Comparison of ENCODE assay signal across 8 cellular contexts in the genomic region with DNA sequence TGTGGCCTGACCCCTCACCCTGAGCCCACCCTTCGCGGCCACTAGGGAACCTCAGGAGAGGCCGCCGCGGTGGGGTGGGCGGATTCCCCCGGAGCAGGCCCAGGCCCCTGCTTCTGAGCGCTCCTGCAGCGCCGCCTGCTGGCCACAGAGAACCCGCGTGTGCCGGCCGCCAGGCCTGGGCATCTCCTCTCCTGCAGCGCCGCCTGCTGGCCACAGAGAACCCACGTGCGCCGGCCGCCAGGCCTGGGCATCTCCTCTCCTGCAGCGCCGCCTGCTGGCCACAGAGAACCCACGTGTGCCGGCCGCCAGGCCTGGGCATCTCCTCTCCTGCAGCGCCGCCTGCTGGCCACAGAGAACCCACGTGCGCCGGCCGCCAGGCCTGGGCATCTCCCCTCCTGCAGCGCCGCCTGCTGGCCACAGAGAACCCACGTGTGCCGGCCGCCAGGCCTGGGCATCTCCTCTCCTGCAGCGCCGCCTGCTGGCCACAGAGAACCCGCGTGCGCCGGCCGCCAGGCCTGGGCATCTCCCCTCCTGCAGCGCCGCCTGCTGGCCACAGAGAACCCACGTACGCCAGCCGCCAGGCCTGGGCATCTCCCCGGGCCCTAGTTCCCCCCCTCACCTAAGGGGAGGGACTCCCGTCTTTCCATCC.
DNase-seq lines count a peak whose midpoint lies in the region; ATAC-seq and TF ChIP-seq lines count a peak whose summit lies in the region.
"Not testable (repeated sequence)": the region's sequence is repeated elsewhere in the genome, so short reads cannot be mapped to it uniquely, and the experiment has no call there.

No MANE protein-coding gene starts in this region.

- not testable (repeated sequence) for H3K79me2 ChIP-seq in neural progenitor cell (ENCODE audit: low read depth)

- not testable (repeated sequence) for H3K27me3 ChIP-seq in CD4-positive, alpha-beta memory T cell (ENCODE audit: insufficient read depth, low read length); heart right ventricle; neural progenitor cell

- not testable (repeated sequence) for H3K4me2 ChIP-seq in neural progenitor cell

- BruUV-seq in MCF 10A (replicated peaks; lab: Mats Ljungman, UMichigan), result not testable (repeated sequence)

- not testable (repeated sequence) for H3K27ac ChIP-seq in CD4-positive, alpha-beta memory T cell (ENCODE audit: low read depth, low read length); neural progenitor cell
- peak overlapping the region in 1 of 10 donors; percentile 64 for H3K27ac ChIP-seq in heart right ventricle

- not testable (repeated sequence) for H3K36me3 Mint-ChIP-seq in CD4-positive, alpha-beta memory T cell; MCF 10A (ENCODE audit: insufficient read depth, unreplicated experiment); neural progenitor cell

- not testable (repeated sequence) for H3F3A ChIP-seq in neural progenitor cell (ENCODE audit: low read depth)

- peak; percentile 61 to 79 (median 67) for DNase-seq in CD4-positive, alpha-beta memory T cell
- peak; percentile 43 for DNase-seq in KBM-7
- peak; percentile 58 for DNase-seq in SK-N-DZ (ENCODE audit: low spot score)
- DNase-seq in activated CD8-positive, alpha-beta memory T cell treated with anti-CD3 and anti-CD28 coated beads, Interleukin-2, amount 50 U/mL, for 48 hours, result peak; percentile 89
- DNase-seq in MCF 10A (ENCODE audit: unreplicated experiment), result not testable (repeated sequence)
- peak in 1 of 2 donors; percentile 67 for DNase-seq in heart right ventricle
- peak; percentile 77 for DNase-seq in neural progenitor cell (ENCODE audit: low spot score)
- peak; percentile 26 to 67 for DNase-seq in stimulated activated CD8-positive, alpha-beta memory T cell treated with anti-CD3 and anti-CD28 coated beads, Interleukin-15, amount 100 ng/mL, for 48 hours (ENCODE audit: low read depth in 2 of 2)

- not testable (repeated sequence) for H4K20me1 ChIP-seq in neural progenitor cell (ENCODE audit: low read depth)

- CTCF ChIA-PET in CD4-positive, alpha-beta memory T cell (lab: Charles Lee; ENCODE audit: partially characterized antibody), result not testable (repeated sequence)
- CTCF ChIA-PET in MCF 10A (lab: Yijun Ruan, JAX), result interaction anchor here (0.6 to 2.1 kb wide), 6 partner anchors 128 to 854 kb away, joined by 3 to 6 read pairs (median 4); no protein-coding TSS in a partner anchor

- H2AFZ ChIP-seq in neural progenitor cell (replicated peaks), result not testable (repeated sequence)

- not testable (repeated sequence) for ATAC-seq in heart right ventricle

- H3K36me3 ChIP-seq in CD4-positive, alpha-beta memory T cell (ENCODE audit: insufficient read depth, low read length); heart right ventricle; neural progenitor cell: not testable (repeated sequence)

- intact Hi-C loops in CD4-positive, alpha-beta memory T cell (cut with micrococcal nuclease); MCF 10A (cut with micrococcal nuclease); heart right ventricle (cut with DNase I): not testable (repeated sequence)

- H3K27ac Mint-ChIP-seq in CD4-positive, alpha-beta memory T cell, result peak overlapping the region in 4 of 7 donors; percentile 22 to 90 (median 78)
- H3K27ac Mint-ChIP-seq in MCF 10A (ENCODE audit: low read depth, unreplicated experiment); neural progenitor cell: not testable (repeated sequence)

- POLR2A ChIA-PET in CD4-positive, alpha-beta memory T cell (lab: Charles Lee; ENCODE audit: partially characterized antibody); MCF 10A (lab: Yijun Ruan, JAX): not testable (repeated sequence)

- not testable (repeated sequence) for H3K27me3 Mint-ChIP-seq in CD4-positive, alpha-beta memory T cell; MCF 10A (ENCODE audit: insufficient read depth, unreplicated experiment)
- H3K27me3 Mint-ChIP-seq in neural progenitor cell (ENCODE audit: insufficient read depth, low read depth), result peaks cover 24% of the 10 kb centered on the region

- in situ Hi-C loops in KBM-7 (cut with MboI; ENCODE audit: low pct_unique_long_range_greater_than_20kb, low sequenced_read_pairs), result not testable (repeated sequence)

- H3K9ac ChIP-seq in neural progenitor cell, result not testable (repeated sequence)

- not testable (repeated sequence) for H3K4me1 ChIP-seq in CD4-positive, alpha-beta memory T cell (ENCODE audit: insufficient read depth, low read length); neural progenitor cell
- H3K4me1 ChIP-seq in heart right ventricle, result peaks cover 7 to 40% (median 25%) of the 10 kb centered on the region in 9 donors

- WGBS in heart right ventricle, 2 donors, result 35 to 50% methylated on average over 12 to 22 of the region's 50 CpGs

- not testable (repeated sequence) for H3K4me3 ChIP-seq in CD4-positive, alpha-beta memory T cell (ENCODE audit: low read length in 2 of 2); heart right ventricle; neural progenitor cell

- H3K4me3 Mint-ChIP-seq in CD4-positive, alpha-beta memory T cell, result peak overlapping the region in 1 of 8 donors; percentile 27
- not testable (repeated sequence) for H3K4me3 Mint-ChIP-seq in MCF 10A (ENCODE audit: unreplicated experiment); neural progenitor cell

- TF ChIP-seq CTCF in MCF 10A (IDR thresholded peaks at IDR 0.05; ENCODE audit: unreplicated experiment) (peak; percentile 93), heart right ventricle (IDR thresholded peaks at IDR 0.05) (peak; percentile 26 to 79 (median 70)), neural progenitor cell (IDR thresholded peaks at IDR 0.05) (peak; percentile 65)

- not testable (repeated sequence) for H3K9me3 ChIP-seq in CD4-positive, alpha-beta memory T cell (ENCODE audit: control insufficient read depth in 1 of 2, low read length in 2 of 2); heart right ventricle; neural progenitor cell (ENCODE audit: low read depth)

- H3K9me3 Mint-ChIP-seq in CD4-positive, alpha-beta memory T cell; MCF 10A (ENCODE audit: unreplicated experiment): not testable (repeated sequence)
- peaks cover 15% of the 10 kb centered on the region for H3K9me3 Mint-ChIP-seq in neural progenitor cell

- H3K4me1 Mint-ChIP-seq in CD4-positive, alpha-beta memory T cell, result peaks cover 10 to 37% (median 14%) of the 10 kb centered on the region in 4 donors
- H3K4me1 Mint-ChIP-seq in MCF 10A (ENCODE audit: insufficient read depth, unreplicated experiment); neural progenitor cell: not testable (repeated sequence)
